ENCODE assay signal across 8 cellular contexts in genomic region chr11:117180661-117181585, GRCh38. TPM values are rescaled to one million over a fixed set of nuclear protein-coding genes. Genes with fewer than 3 reads are reported as not detected.
DNase-seq lines count a peak whose midpoint lies in the region; ATAC-seq, FAIRE-seq and TF ChIP-seq lines count a peak whose summit lies in the region.

No MANE protein-coding gene starts in this region.

- H3K9me3 ChIP-seq in H1 (ENCODE audit: insufficient read depth in 2 of 2, low read depth in 1 of 2, low read length in 1 of 2): no peaks in the 10 kb centered on the region

- H3K14ac ChIP-seq in H1 (ENCODE audit: insufficient read length): no peak overlapping the region

- H3K27ac ChIP-seq in H1 (ENCODE audit: low read depth, low read length): no peak overlapping the region

- H3K27me3 Mint-ChIP-seq in activated CD8-positive, alpha-beta T cell treated with anti-CD3 and anti-CD28 coated beads for 36 hours: no peaks in the 10 kb centered on the region

- no peaks in the 10 kb centered on the region for H3K27me3 ChIP-seq in H1 (replicated peaks in 1 of 4; ENCODE audit: control insufficient read depth in 3 of 4, extremely low read depth in 1 of 4, insufficient read depth in 3 of 4, low read length in 3 of 4)

- no peak for TF ChIP-seq EP300 in H1 (IDR thresholded peaks at IDR 0.05; ENCODE audit: borderline replicate concordance in 1 of 2, low read depth in 2 of 2, low read length in 2 of 2)

- peak overlapping the region; percentile 7 for H4K91ac ChIP-seq in H1 (replicated peaks; ENCODE audit: insufficient read length, low read length)

- peak overlapping the region; percentile 1 for H3K27ac Mint-ChIP-seq in activated CD8-positive, alpha-beta T cell treated with anti-CD3 and anti-CD28 coated beads for 36 hours
- peak overlapping the region; percentile 72 for H3K27ac Mint-ChIP-seq in stimulated activated effector memory CD8-positive, alpha-beta T cell treated with anti-CD3 and anti-CD28 coated beads, Interleukin-12 subunit alpha, Interleukin-12 subunit beta, amount 100 ng/mL, for 72 hours

- peak; percentile 67 to 78 for TF ChIP-seq RAD21 in H1 (IDR thresholded peaks at IDR 0.05 in 1 of 2, conservative IDR thresholded peaks at IDR 0.05 in 1 of 2; ENCODE audit: low read depth in 2 of 2, low read length in 2 of 2)

- H3K18ac ChIP-seq in H1 (ENCODE audit: extremely low read depth, low read length): peak overlapping the region; percentile 97

- no peaks in the 10 kb centered on the region for H3K36me3 Mint-ChIP-seq in activated CD8-positive, alpha-beta T cell treated with anti-CD3 and anti-CD28 coated beads for 36 hours (ENCODE audit: low read depth)
- peaks cover 8% of the 10 kb centered on the region for H3K36me3 Mint-ChIP-seq in stimulated activated effector memory CD8-positive, alpha-beta T cell treated with anti-CD3 and anti-CD28 coated beads, Interleukin-12 subunit alpha, Interleukin-12 subunit beta, amount 100 ng/mL, for 72 hours

- H2BK15ac ChIP-seq in H1 (ENCODE audit: low read length): peak overlapping the region; percentile 1; the same call in 1 of the 2 replicates

- intact Hi-C loops in Right ventricle myocardium superior (cut with DNase I) (loop anchor here (5.0 kb wide), 1 partner anchor 41 kb away; no protein-coding TSS in a partner anchor), cardiac septum (cut with DNase I) (no loop called here)
- intact Hi-C loops in activated CD8-positive, alpha-beta T cell treated with anti-CD3 and anti-CD28 coated beads for 36 hours (cut with micrococcal nuclease): no loop called here

- DNase-seq in Right ventricle myocardium superior (peak; percentile 83), cardiac septum (ENCODE audit: low spot score) (no peak), NCI-H226 (peak; percentile 24), H1 (ENCODE audit: low read depth in 1 of 2, low spot score in 2 of 2) (peak; percentile 58 to 89), mucosa of gallbladder (ENCODE audit: low spot score) (peak; percentile 70), cortex of kidney (lab: John Stamatoyannopoulos, UW) (no peak)
- peak; percentile 86 for DNase-seq in activated CD8-positive, alpha-beta T cell treated with anti-CD3 and anti-CD28 coated beads for 36 hours
- DNase-seq in stimulated activated effector memory CD8-positive, alpha-beta T cell treated with anti-CD3 and anti-CD28 coated beads, Interleukin-12 subunit alpha, Interleukin-12 subunit beta, amount 100 ng/mL, for 72 hours (ENCODE audit: low spot score in 2 of 2): peak; percentile 32 to 73

- FAIRE-seq in H1 (lab: Jason Lieb, UNC): peak; percentile 42

- no peak overlapping the region; the same call in 1 of the 2 replicates for H4K8ac ChIP-seq in H1 (ENCODE audit: extremely low read depth, insufficient read depth, low read length)

- H3K79me2 ChIP-seq in H1 (ENCODE audit: control insufficient read depth in 1 of 2, insufficient read depth in 2 of 2, low read length in 2 of 2): no peaks in the 10 kb centered on the region

- H2BK5ac ChIP-seq in H1 (ENCODE audit: low read depth, low read length): no peak overlapping the region

- TF ChIP-seq POLR2A in H1 (IDR thresholded peaks at IDR 0.05; ENCODE audit: control extremely low read depth in 1 of 2, low read depth in 2 of 2, low read length in 2 of 2): no peak

- peak overlapping the region in 1 of 2 experiments; percentile 3; a peak in 2 of 4 replicates for H3K4me2 ChIP-seq in H1 (ENCODE audit: insufficient read depth in 1 of 2, low read depth in 2 of 2, low read length in 2 of 2)

- H2BK120ac ChIP-seq in H1 (replicated peaks; ENCODE audit: low read depth, low read length): no peak overlapping the region

- H4K5ac ChIP-seq in H1 (ENCODE audit: insufficient read length, low read depth, low read length): peak overlapping the region; percentile 4

- peak; percentile 10 for ATAC-seq in Right ventricle myocardium superior (ENCODE audit: poor library complexity)
- peak; percentile 72 for ATAC-seq in activated CD8-positive, alpha-beta T cell treated with anti-CD3 and anti-CD28 coated beads for 36 hours
- peak; percentile 52 for ATAC-seq in stimulated activated effector memory CD8-positive, alpha-beta T cell treated with anti-CD3 and anti-CD28 coated beads, Interleukin-12 subunit alpha, Interleukin-12 subunit beta, amount 100 ng/mL, for 72 hours

- peak; percentile 72 for TF ChIP-seq CTCF in activated CD8-positive, alpha-beta T cell treated with anti-CD3 and anti-CD28 coated beads for 36 hours (IDR thresholded peaks at IDR 0.05)
- TF ChIP-seq CTCF in H1 (IDR thresholded peaks at IDR 0.05; ENCODE audit: control extremely low read depth in 1 of 3, insufficient read depth in 1 of 3, low read depth in 1 of 3, low read length in 3 of 3): peak; percentile 97 to 99 (median 98)

- H3K4me3 Mint-ChIP-seq in activated CD8-positive, alpha-beta T cell treated with anti-CD3 and anti-CD28 coated beads for 36 hours: peak overlapping the region; percentile 9
- H3K4me3 Mint-ChIP-seq in stimulated activated effector memory CD8-positive, alpha-beta T cell treated with anti-CD3 and anti-CD28 coated beads, Interleukin-12 subunit alpha, Interleukin-12 subunit beta, amount 100 ng/mL, for 72 hours: peak overlapping the region; percentile 86

- H2BK12ac ChIP-seq in H1 (ENCODE audit: low read depth, low read length): peak overlapping the region; percentile 2; the same call in 1 of the 2 replicates

- H3K23ac ChIP-seq in H1 (ENCODE audit: insufficient read length): no peak overlapping the region

- no peak overlapping the region for H3K56ac ChIP-seq in H1 (replicated peaks; ENCODE audit: insufficient read length, low read depth, low read length)

- WGBS in H1 (ENCODE audit: extremely low coverage in 1 of 2, insufficient coverage in 1 of 2, insufficient read length in 1 of 2, insufficient replicate concordance in 2 of 2, low coverage in 1 of 2, low lambda C conversion rate in 2 of 2, missing lambda C conversion rate in 1 of 2), 2 experiments: 49% methylated on average over 21 of the region's 22 CpGs; no CpG with 5 or more reads in 1 of the 2 experiments

- no peak overlapping the region for H3K4me3 ChIP-seq in H1 (ENCODE audit: extremely low read depth in 1 of 4, insufficient read depth in 2 of 4, low read depth in 3 of 4, low read length in 4 of 4)

- no peaks in the 10 kb centered on the region for H3K79me1 ChIP-seq in H1 (ENCODE audit: low read depth, low read length)

- H3K4me1 Mint-ChIP-seq in activated CD8-positive, alpha-beta T cell treated with anti-CD3 and anti-CD28 coated beads for 36 hours (ENCODE audit: low read depth): peaks cover 28% of the 10 kb centered on the region
- peaks cover 32% of the 10 kb centered on the region for H3K4me1 Mint-ChIP-seq in stimulated activated effector memory CD8-positive, alpha-beta T cell treated with anti-CD3 and anti-CD28 coated beads, Interleukin-12 subunit alpha, Interleukin-12 subunit beta, amount 100 ng/mL, for 72 hours

- H4K20me1 ChIP-seq in H1 (replicated peaks in 1 of 2; ENCODE audit: control insufficient read depth in 1 of 2, insufficient read depth in 2 of 2, low read length in 2 of 2): peaks cover under 1 to 4% of the 10 kb centered on the region in 2 experiments

- H3K4ac ChIP-seq in H1 (replicated peaks; ENCODE audit: insufficient read length, low read depth, low read length): peak overlapping the region; percentile 0

- CTCF ChIA-PET in activated CD8-positive, alpha-beta T cell treated with anti-CD3 and anti-CD28 coated beads for 36 hours (lab: Charles Lee): interaction anchor here (0.6 to 8.8 kb wide), 21 partner anchors 9 to 394 kb away, joined by 3 to 125 read pairs (median 5); partner anchors contain the start of genes APOA5, PAFAH1B2, PCSK7 and RNF214
- CTCF ChIA-PET in H1 (lab: Charles Lee; ENCODE audit: partially characterized antibody): interaction anchor here (0.6 to 14.0 kb wide), 29 partner anchors 8 to 435 kb away, joined by 3 to 359 read pairs (median 4); partner anchors contain the start of genes APOA5, APOC3, PCSK7 and RNF214

- peaks cover 6 to 16% (median 12%) of the 10 kb centered on the region in 4 experiments for H3K4me1 ChIP-seq in H1 (replicated peaks in 1 of 4; ENCODE audit: control insufficient read depth in 3 of 4, insufficient read depth in 4 of 4, low read length in 3 of 4)

- H3K9me3 Mint-ChIP-seq in activated CD8-positive, alpha-beta T cell treated with anti-CD3 and anti-CD28 coated beads for 36 hours: no peaks in the 10 kb centered on the region
- H3K9me3 Mint-ChIP-seq in stimulated activated effector memory CD8-positive, alpha-beta T cell treated with anti-CD3 and anti-CD28 coated beads, Interleukin-12 subunit alpha, Interleukin-12 subunit beta, amount 100 ng/mL, for 72 hours: no peaks in the 10 kb centered on the region

- POLR2A ChIA-PET in activated CD8-positive, alpha-beta T cell treated with anti-CD3 and anti-CD28 coated beads for 36 hours (lab: Charles Lee): interaction anchor here (0.7 to 4.2 kb wide), 9 partner anchors 8 to 408 kb away, joined by 3 to 29 read pairs (median 6); partner anchors contain the start of genes BUD13, PCSK7 and RNF214
- POLR2A ChIA-PET in H1 (lab: Charles Lee; ENCODE audit: partially characterized antibody): interaction anchor here (0.8 to 12.6 kb wide), 10 partner anchors 10 to 48 kb away, joined by 3 to 153 read pairs (median 6); partner anchors contain the start of genes PAFAH1B2, PCSK7 and TAGLN

- H3K9ac ChIP-seq in H1 (replicated peaks in 1 of 4; ENCODE audit: extremely low read depth in 1 of 4, low read depth in 3 of 4, low read length in 3 of 4): no peak overlapping the region

- peaks cover 11% of the 10 kb centered on the region for H3K23me2 ChIP-seq in H1 (ENCODE audit: low read depth, low read length)

- no peak overlapping the region for H2BK20ac ChIP-seq in H1 (ENCODE audit: low read length)

- H2AFZ ChIP-seq in H1 (ENCODE audit: low read length): 0 out of 2 replicates have a peak overlapping the region, but pooled peaks have one; percentile 54

- peaks cover 0 to 5% (median 3%) of the 10 kb centered on the region in 4 experiments; a peak in 2 of 8 replicates for H3K36me3 ChIP-seq in H1 (ENCODE audit: control insufficient read depth in 2 of 4, insufficient read depth in 4 of 4, low read length in 3 of 4)

- peak overlapping the region; percentile 61; the same call in 1 of the 2 replicates for H2AK5ac ChIP-seq in H1 (ENCODE audit: low read depth, low read length)

RNA-seq across cellular contexts. Expression of gene SIDT2, which starts 2.4 kb away (rescaled TPM):
- total RNA-seq in Right ventricle myocardium superior (19.5 TPM), cardiac septum (25.3 TPM), mucosa of gallbladder (72.9 TPM)
- total RNA-seq in activated CD8-positive, alpha-beta T cell treated with anti-CD3 and anti-CD28 coated beads for 36 hours: 10 to 100 TPM; 16.6 to 17.3 TPM
- 14.6 and 18.5 TPM in 2 replicates for total RNA-seq in H1 (2021; fragmentation: NEBNext Ultra II Directional; extraction: Animal tissue kit (Norgen Biotek cat#: 25700))
- 21.1 and 26.7 TPM in 2 replicates for polyA plus RNA-seq in H1 (2011; rRNA removed)
- 15.5 TPM for polyA plus RNA-seq in H1 (2011; cell fraction: cytosol; rRNA removed)
- polyA plus RNA-seq in H1 (2011; cell fraction: nucleus; rRNA removed): 85.9 TPM
- 13.3 to 18.4 TPM (median 14.8 TPM) in 4 replicates for polyA plus RNA-seq in H1 (2012, experiment 1 of 2)
- 12.4 TPM for polyA plus RNA-seq in H1 (2012, experiment 2 of 2)
- 15.5 TPM for polyA plus RNA-seq in H1 (2013, experiment 1 of 2)
- 14.7 TPM for polyA plus RNA-seq in H1 (2013, experiment 2 of 2)
- polyA minus RNA-seq in H1 (2011; rRNA and poly(A)+ RNA removed): 27.2 and 33.9 TPM in 2 replicates
- 12.8 TPM for polyA minus RNA-seq in H1 (2011; cell fraction: cytosol; rRNA and poly(A)+ RNA removed)
- polyA minus RNA-seq in H1 (2011; cell fraction: nucleus; rRNA and poly(A)+ RNA removed): 35.6 TPM

RNA-seq across cellular contexts. Expression of gene TAGLN, which starts 18.2 kb away (rescaled TPM):
- total RNA-seq in Right ventricle myocardium superior (91.4 TPM), cardiac septum (317 TPM), mucosa of gallbladder (2,517 TPM)
- total RNA-seq in activated CD8-positive, alpha-beta T cell treated with anti-CD3 and anti-CD28 coated beads for 36 hours: 1 to 10 TPM; 2.0 to 2.5 TPM
- 300 and 301 TPM in 2 replicates for total RNA-seq in H1 (2021; fragmentation: NEBNext Ultra II Directional; extraction: Animal tissue kit (Norgen Biotek cat#: 25700))
- 140 and 150 TPM in 2 replicates for polyA plus RNA-seq in H1 (2011; rRNA removed)
- 178 TPM for polyA plus RNA-seq in H1 (2011; cell fraction: cytosol; rRNA removed)
- 132 TPM for polyA plus RNA-seq in H1 (2011; cell fraction: nucleus; rRNA removed)
- 186 to 274 TPM (median 201 TPM) in 4 replicates for polyA plus RNA-seq in H1 (2012, experiment 1 of 2)
- polyA plus RNA-seq in H1 (2012, experiment 2 of 2): 415 TPM
- polyA plus RNA-seq in H1 (2013, experiment 1 of 2): 193 TPM
- polyA plus RNA-seq in H1 (2013, experiment 2 of 2): 186 TPM
- 97.7 and 118 TPM in 2 replicates for polyA minus RNA-seq in H1 (2011; rRNA and poly(A)+ RNA removed)
- 36.1 TPM for polyA minus RNA-seq in H1 (2011; cell fraction: cytosol; rRNA and poly(A)+ RNA removed)
- polyA minus RNA-seq in H1 (2011; cell fraction: nucleus; rRNA and poly(A)+ RNA removed): 59.7 TPM

RNA-seq across cellular contexts. Expression of gene PAFAH1B2, which starts 36.8 kb away (rescaled TPM):
- total RNA-seq in Right ventricle myocardium superior (42.6 TPM), cardiac septum (68.9 TPM), mucosa of gallbladder (73.9 TPM)
- 10 to 100 TPM; 50.0 to 50.2 TPM for total RNA-seq in activated CD8-positive, alpha-beta T cell treated with anti-CD3 and anti-CD28 coated beads for 36 hours
- total RNA-seq in H1 (2021; fragmentation: NEBNext Ultra II Directional; extraction: Animal tissue kit (Norgen Biotek cat#: 25700)): 151 and 161 TPM in 2 replicates
- 26.2 and 38.2 TPM in 2 replicates for polyA plus RNA-seq in H1 (2011; rRNA removed)
- polyA plus RNA-seq in H1 (2011; cell fraction: cytosol; rRNA removed): 38.1 TPM
- 26.6 TPM for polyA plus RNA-seq in H1 (2011; cell fraction: nucleus; rRNA removed)
- 59.5 to 77.0 TPM (median 64.7 TPM) in 4 replicates for polyA plus RNA-seq in H1 (2012, experiment 1 of 2)
- polyA plus RNA-seq in H1 (2012, experiment 2 of 2): 19.8 TPM
- 66.1 TPM for polyA plus RNA-seq in H1 (2013, experiment 1 of 2)
- polyA plus RNA-seq in H1 (2013, experiment 2 of 2): 68.8 TPM
- 256 and 265 TPM in 2 replicates for polyA minus RNA-seq in H1 (2011; rRNA and poly(A)+ RNA removed)
- 130 TPM for polyA minus RNA-seq in H1 (2011; cell fraction: cytosol; rRNA and poly(A)+ RNA removed)
- polyA minus RNA-seq in H1 (2011; cell fraction: nucleus; rRNA and poly(A)+ RNA removed): 53.9 TPM

RNA-seq across cellular contexts. Expression of gene PCSK7, which starts 51.0 kb away (rescaled TPM):
- total RNA-seq in Right ventricle myocardium superior: 22.3 TPM
- 45.5 TPM for total RNA-seq in cardiac septum
- 100 to 1,000 TPM in 1 of 2 experiments, 10 to 100 TPM in 1; 98.8 to 107 TPM for total RNA-seq in activated CD8-positive, alpha-beta T cell treated with anti-CD3 and anti-CD28 coated beads for 36 hours
- total RNA-seq in H1 (2021; fragmentation: NEBNext Ultra II Directional; extraction: Animal tissue kit (Norgen Biotek cat#: 25700)): 38.5 and 45.6 TPM in 2 replicates
- 23.4 and 38.8 TPM in 2 replicates for polyA plus RNA-seq in H1 (2011; rRNA removed)
- polyA plus RNA-seq in H1 (2011; cell fraction: cytosol; rRNA removed): 33.3 TPM
- 67.6 TPM for polyA plus RNA-seq in H1 (2011; cell fraction: nucleus; rRNA removed)
- polyA plus RNA-seq in H1 (2012, experiment 1 of 2): 26.1 to 32.5 TPM (median 31.3 TPM) in 4 replicates
- polyA plus RNA-seq in H1 (2012, experiment 2 of 2): 15.2 TPM
- polyA plus RNA-seq in H1 (2013, experiment 1 of 2): 20.6 TPM
- polyA plus RNA-seq in H1 (2013, experiment 2 of 2): 21.3 TPM
- 30.3 and 32.9 TPM in 2 replicates for polyA minus RNA-seq in H1 (2011; rRNA and poly(A)+ RNA removed)
- polyA minus RNA-seq in H1 (2011; cell fraction: cytosol; rRNA and poly(A)+ RNA removed): 23.0 TPM
- polyA minus RNA-seq in H1 (2011; cell fraction: nucleus; rRNA and poly(A)+ RNA removed): 30.8 TPM
- 67.0 TPM for total RNA-seq in mucosa of gallbladder

RNA-seq across cellular contexts. Expression of gene RNF214, which starts 51.5 kb away (rescaled TPM):
- total RNA-seq in Right ventricle myocardium superior (19.8 TPM), cardiac septum (27.6 TPM), mucosa of gallbladder (30.5 TPM)
- total RNA-seq in activated CD8-positive, alpha-beta T cell treated with anti-CD3 and anti-CD28 coated beads for 36 hours: 10 to 100 TPM; 14.7 to 18.3 TPM
- 33.7 and 35.6 TPM in 2 replicates for total RNA-seq in H1 (2021; fragmentation: NEBNext Ultra II Directional; extraction: Animal tissue kit (Norgen Biotek cat#: 25700))
- polyA plus RNA-seq in H1 (2011; rRNA removed): 34.9 and 35.3 TPM in 2 replicates
- polyA plus RNA-seq in H1 (2011; cell fraction: cytosol; rRNA removed): 20.7 TPM
- 80.8 TPM for polyA plus RNA-seq in H1 (2011; cell fraction: nucleus; rRNA removed)
- polyA plus RNA-seq in H1 (2012, experiment 1 of 2): 18.8 to 22.7 TPM (median 20.3 TPM) in 4 replicates
- 4.6 TPM for polyA plus RNA-seq in H1 (2012, experiment 2 of 2)
- polyA plus RNA-seq in H1 (2013, experiment 1 of 2): 18.8 TPM
- 17.3 TPM for polyA plus RNA-seq in H1 (2013, experiment 2 of 2)
- 79.0 and 79.9 TPM in 2 replicates for polyA minus RNA-seq in H1 (2011; rRNA and poly(A)+ RNA removed)
- 23.1 TPM for polyA minus RNA-seq in H1 (2011; cell fraction: cytosol; rRNA and poly(A)+ RNA removed)
- polyA minus RNA-seq in H1 (2011; cell fraction: nucleus; rRNA and poly(A)+ RNA removed): 39.3 TPM

Comparison
In these comparisons a context has a peak if more than half of its experiments do, and no peak if none do; other contexts are left out.
1. DNase-seq: peak in Right ventricle myocardium superior (single experiment), NCI-H226 (single experiment), activated CD8-positive, alpha-beta T cell treated with anti-CD3 and anti-CD28 coated beads for 36 hours (single experiment), H1 (2 of 2), mucosa of gallbladder (single experiment) and stimulated activated effector memory CD8-positive, alpha-beta T cell treated with anti-CD3 and anti-CD28 coated beads, Interleukin-12 subunit alpha, Interleukin-12 subunit beta, amount 100 ng/mL, for 72 hours (2 of 2); none in cardiac septum (single experiment) and cortex of kidney (single experiment).
2. ATAC-seq: peak in every context shown above with its lines; median percentile 72 in activated CD8-positive, alpha-beta T cell treated with anti-CD3 and anti-CD28 coated beads for 36 hours; 52 in stimulated activated effector memory CD8-positive, alpha-beta T cell treated with anti-CD3 and anti-CD28 coated beads, Interleukin-12 subunit alpha, Interleukin-12 subunit beta, amount 100 ng/mL, for 72 hours; 10 in Right ventricle myocardium superior.
3. RNA of gene TAGLN, which starts 18.2 kb away (total RNA-seq): 2,517 TPM in mucosa of gallbladder (single experiment), 317 TPM in cardiac septum (single experiment), 300 to 301 TPM in H1 and 91.4 TPM in Right ventricle myocardium superior (single experiment); 2.0 to 2.5 TPM in activated CD8-positive, alpha-beta T cell treated with anti-CD3 and anti-CD28 coated beads for 36 hours; every median in the first group is over 10 times any median in the second.